In the genomic region with DNA sequence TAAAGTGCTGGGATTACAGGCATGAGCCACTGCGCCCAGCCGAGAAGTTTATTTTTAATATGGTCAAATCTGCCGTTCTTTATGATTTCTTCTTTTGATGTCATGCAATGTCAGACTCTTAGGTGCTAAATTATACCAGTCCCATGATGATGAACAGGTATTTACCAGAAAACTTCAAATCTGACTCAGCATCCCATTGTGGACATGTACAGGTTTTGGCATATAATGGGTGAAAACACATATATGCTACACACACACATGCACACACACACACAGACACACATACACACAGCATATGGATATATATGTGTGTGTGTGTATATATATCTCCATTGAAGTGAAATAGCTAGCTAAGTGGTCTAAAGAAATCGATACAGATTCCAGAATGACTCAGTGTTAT, we compare ENCODE assay signal across 18 cellular contexts. TPM values are rescaled to one million over a fixed set of nuclear protein-coding genes. Genes with fewer than 3 reads are reported as not detected.
"Had no signal": no experiment of that assay in that cellular context is flagged by ENCODE, and none has a peak within 500 bp of the region (broad histone marks: within the 10 kb centered on the region; RNA-seq: fewer than 3 reads in every experiment).

No MANE protein-coding gene starts in this region.

- H3K4me1 ChIP-seq: body of pancreas, colonic mucosa had no signal

- ATAC-seq: body of pancreas, esophagus mucosa, left colon had no signal

- H3K4me3 Mint-ChIP-seq: activated T-cell treated with anti-CD3 and anti-CD28 coated beads, Interleukin-2, amount 50 U/mL, for 24 hours had no signal

- H3K36me3 ChIP-seq: colonic mucosa, tibial nerve, vagina had no signal

- DNase-seq: activated gamma-delta T cell; activated T-cell treated with anti-CD3 and anti-CD28 coated beads, Interleukin-2, amount 50 U/mL, for 24 hours; amygdala; body of pancreas; caudate nucleus; colonic mucosa; left colon; midbrain; posterior cingulate gyrus; retina; stimulated activated CD4-positive, alpha-beta T cell treated with anti-CD3 and anti-CD28 coated beads, Interleukin-12 subunit alpha, Interleukin-12 subunit beta, amount 100 ng/mL, for 4 hours; stimulated activated CD4-positive, alpha-beta T cell treated with anti-CD3 and anti-CD28 coated beads, Interleukin-2, amount 100 ng/mL, for 24 hours had no signal

- H3K4me3 ChIP-seq: body of pancreas, colonic mucosa, lung, tibial nerve, vagina had no signal

- H3K9me3 ChIP-seq: body of pancreas, colonic mucosa, tibial nerve, vagina had no signal

- H3K27ac Mint-ChIP-seq: activated naive CD4-positive, alpha-beta T cell treated with anti-CD3 and anti-CD28 coated beads, Interleukin-2, amount 50 U/mL, for 72 hours; activated T-cell treated with anti-CD3 and anti-CD28 coated beads, Interleukin-2, amount 50 U/mL, for 24 hours had no signal

- FAIRE-seq: islet of Langerhans had no signal

- H3K27ac ChIP-seq: body of pancreas, colonic mucosa, tibial nerve, vagina had no signal

- H3K27me3 ChIP-seq: body of pancreas, colonic mucosa, tibial nerve, vagina had no signal

RNA-seq across cellular contexts. Expression of a gene that starts 52.7 kb away (rescaled TPM):
- total RNA-seq: activated naive CD4-positive, alpha-beta T cell treated with anti-CD3 and anti-CD28 coated beads, Interleukin-2, amount 50 U/mL, for 72 hours had no signal
